ENCODE assay signal across 8 cellular contexts in genomic region chr14:45135181-45135580, GRCh38. TPM values are rescaled to one million over a fixed set of nuclear protein-coding genes. Genes with fewer than 3 reads are reported as not detected.
DNase-seq lines count a peak whose midpoint lies in the region; ATAC-seq and TF ChIP-seq lines count a peak whose summit lies in the region.

No MANE protein-coding gene starts in this region.

- H3K18ac ChIP-seq in mesendoderm (ENCODE audit: low read length), result no peak overlapping the region

- peak overlapping the region; percentile 85 for H3K56ac ChIP-seq in mesendoderm (ENCODE audit: low read length)

- H3K23ac ChIP-seq in mesendoderm (ENCODE audit: low read length), result no peak overlapping the region

- in situ Hi-C loops in mammary epithelial cell (cut with MboI; ENCODE audit: low sequenced_read_pairs in 2 of 2), result loop anchor here in 1 of 2 donors (25.0 kb wide), 1 partner anchor 127 kb away; the partner anchor contains the start of gene MIS18BP1
- in situ Hi-C loops in GM13976 (cut with MboI; ENCODE audit: low sequenced_read_pairs, unreplicated experiment), result no loop called here

- no peak overlapping the region for H3K4ac ChIP-seq in mesendoderm (ENCODE audit: low read depth, low read length)

- ATAC-seq in HG03342 (IDR thresholded peaks at IDR 0.05; ENCODE audit: unreplicated experiment), result no peak

- intact Hi-C loops in mammary epithelial cell (cut with micrococcal nuclease), result loop anchor here (2.0 kb wide), 3 partner anchors 42 to 222 kb away; no protein-coding TSS in a partner anchor

- DNase-seq in CD8-positive, alpha-beta memory T cell, result no peak
- DNase-seq in LNCaP clone FGC (ENCODE audit: low read depth), result no peak
- no peak for DNase-seq in mammary epithelial cell
- DNase-seq in mesendoderm, result peak; percentile 25
- DNase-seq in NCI-H1092 (lab: John Stamatoyannopoulos, UW), result no peak
- no peak for DNase-seq in GM13976 (ENCODE audit: low spot score)
- DNase-seq in iPS-NIHi7 (ENCODE audit: extremely low spot score), result no peak

- peak overlapping the region; percentile 93 to 98 (median 96) for H3K27ac Mint-ChIP-seq in CD8-positive, alpha-beta memory T cell

- H3K36me3 Mint-ChIP-seq in CD8-positive, alpha-beta memory T cell, result peaks cover 0 to 18% (median 0%) of the 10 kb centered on the region in 3 donors

- no peaks in the 10 kb centered on the region for H3K27me3 Mint-ChIP-seq in CD8-positive, alpha-beta memory T cell

- peak overlapping the region; percentile 92 to 99 (median 96) for H3K4me3 Mint-ChIP-seq in CD8-positive, alpha-beta memory T cell

- no peak overlapping the region for H2BK120ac ChIP-seq in mesendoderm (ENCODE audit: low read depth, low read length)

- H2BK5ac ChIP-seq in mesendoderm (ENCODE audit: low read length), result no peak overlapping the region

- H3K4me1 Mint-ChIP-seq in CD8-positive, alpha-beta memory T cell, result peaks cover 39 to 69% (median 67%) of the 10 kb centered on the region in 3 donors

- peaks cover 5% of the 10 kb centered on the region for H3K79me1 ChIP-seq in mesendoderm (ENCODE audit: low read length)

- no peak overlapping the region for H4K8ac ChIP-seq in mesendoderm (ENCODE audit: low read depth, low read length)

- no peak overlapping the region for H4K5ac ChIP-seq in mesendoderm (ENCODE audit: low read length)

- peak overlapping the region; percentile 93 for H3K4me2 ChIP-seq in mammary epithelial cell (ENCODE audit: insufficient read depth, low read depth, low read length)
- peak overlapping the region; percentile 89 for H3K4me2 ChIP-seq in mesendoderm (ENCODE audit: low read length)

- WGBS in mammary epithelial cell (ENCODE audit: low coverage, missing lambda C conversion rate), result 0% methylated on average over 7 of the region's 7 CpGs
- WGBS in mesendoderm (ENCODE audit: extremely low coverage, insufficient coverage, low lambda C conversion rate), result no CpG with 5 or more reads among the region's 7 CpGs

- no peaks in the 10 kb centered on the region for H3K9me3 ChIP-seq in CD8-positive, alpha-beta memory T cell (ENCODE audit: low read length)
- no peaks in the 10 kb centered on the region for H3K9me3 ChIP-seq in mammary epithelial cell (replicated peaks; ENCODE audit: insufficient read depth, low read length)

- no peaks in the 10 kb centered on the region for H3K9me3 Mint-ChIP-seq in CD8-positive, alpha-beta memory T cell

- H2BK15ac ChIP-seq in mesendoderm (replicated peaks; ENCODE audit: low read depth), result peak overlapping the region; percentile 19

- H2AFZ ChIP-seq in mammary epithelial cell (ENCODE audit: low read depth, low read length), result peak overlapping the region; percentile 93

- peak overlapping the region; percentile 86 for H3K27ac ChIP-seq in CD8-positive, alpha-beta memory T cell (ENCODE audit: low read depth, low read length)
- peak overlapping the region; percentile 73 for H3K27ac ChIP-seq in mammary epithelial cell (ENCODE audit: insufficient read depth, low read depth, low read length)
- H3K27ac ChIP-seq in mesendoderm (ENCODE audit: low read depth, low read length), result no peak overlapping the region

- peak overlapping the region; percentile 98 for H3K4me3 ChIP-seq in CD8-positive, alpha-beta memory T cell (ENCODE audit: low read length)
- H3K4me3 ChIP-seq in LNCaP clone FGC (ENCODE audit: low read depth, low read length) (peak overlapping the region; percentile 63), mammary epithelial cell (replicated peaks in 1 of 3; ENCODE audit: insufficient read depth in 1 of 3, low read depth in 2 of 3, low read length in 3 of 3) (peak overlapping the region; percentile 53 to 95 (median 64)), mesendoderm (ENCODE audit: low read length) (peak overlapping the region; percentile 22)

- CTCF ChIA-PET in CD8-positive, alpha-beta memory T cell (lab: Charles Lee), result interaction anchor here (1.2 to 2.9 kb wide), 3 partner anchors 118 to 174 kb away, joined by 3 to 15 read pairs (median 6); partner anchors contain the start of genes KLHL28, MIS18BP1 and TOGARAM1
- CTCF ChIA-PET in mammary epithelial cell (lab: Charles Lee; ENCODE audit: low non-redundant PET), result no interaction called here

- no peaks in the 10 kb centered on the region for H4K20me1 ChIP-seq in mammary epithelial cell (ENCODE audit: insufficient read depth, low read length)

- no peaks in the 10 kb centered on the region for H3K36me3 ChIP-seq in CD8-positive, alpha-beta memory T cell (ENCODE audit: insufficient read depth, low read length)
- H3K36me3 ChIP-seq in mammary epithelial cell (ENCODE audit: insufficient read depth, low read length) (no peaks in the 10 kb centered on the region), mesendoderm (ENCODE audit: control insufficient read depth, insufficient read depth, low read length) (no peaks in the 10 kb centered on the region)

- H3K79me2 ChIP-seq in mammary epithelial cell (ENCODE audit: insufficient read depth, low read length) (peaks cover 80% of the 10 kb centered on the region), mesendoderm (ENCODE audit: control insufficient read depth, insufficient read depth, low read length) (peaks cover 41% of the 10 kb centered on the region)

- no TSS peak for BruUV-seq in mammary epithelial cell (replicated peaks; lab: Mats Ljungman, UMichigan)

- TF ChIP-seq CTCF in LNCaP clone FGC (IDR thresholded peaks at IDR 0.05; ENCODE audit: control insufficient read depth, extremely low read depth, insufficient read depth) (no peak), mammary epithelial cell (conservative IDR thresholded peaks at IDR 0.05 in 1 of 2, IDR thresholded peaks at IDR 0.05 in 1 of 2; ENCODE audit: extremely low read depth in 1 of 2, insufficient read depth in 1 of 2, low read depth in 1 of 2, low read length in 2 of 2) (no peak), GM13976 (IDR thresholded peaks at IDR 0.05; ENCODE audit: borderline replicate concordance, control extremely low read depth, extremely low read depth, insufficient read depth, missing control alignments) (no peak)

- dilution Hi-C loops in mammary epithelial cell (cut with HindIII; ENCODE audit: low sequenced_read_pairs), result no loop called here

- POLR2A ChIA-PET in CD8-positive, alpha-beta memory T cell (lab: Charles Lee), result interaction anchor here (0.6 to 4.0 kb wide), 6 partner anchors 22 to 240 kb away, joined by 3 to 25 read pairs (median 4); partner anchors contain the start of genes KLHL28, PRPF39 and TOGARAM1

- H3K4me1 ChIP-seq in CD8-positive, alpha-beta memory T cell (ENCODE audit: insufficient read depth, low read length), result peaks cover 31% of the 10 kb centered on the region
- H3K4me1 ChIP-seq in mammary epithelial cell (ENCODE audit: insufficient read depth, low read length) (peaks cover 13% of the 10 kb centered on the region), mesendoderm (ENCODE audit: control insufficient read depth, low read depth, low read length) (peaks cover 2% of the 10 kb centered on the region)

- no peak overlapping the region for H2AK5ac ChIP-seq in mesendoderm (ENCODE audit: low read length)

- no peaks in the 10 kb centered on the region for H3K27me3 ChIP-seq in CD8-positive, alpha-beta memory T cell (ENCODE audit: insufficient read depth, low read length, poor library complexity, severe bottlenecking)
- H3K27me3 ChIP-seq in mammary epithelial cell (ENCODE audit: insufficient read depth, low read length) (no peaks in the 10 kb centered on the region), mesendoderm (ENCODE audit: insufficient read depth, low read length, poor library complexity) (no peaks in the 10 kb centered on the region)

- H3K9ac ChIP-seq in mammary epithelial cell (ENCODE audit: insufficient read depth, low read length), result peak overlapping the region; percentile 80
- H3K9ac ChIP-seq in mesendoderm (ENCODE audit: low read length), result peak overlapping the region; percentile 81

RNA-seq across cellular contexts. Expression of gene FANCM, which starts 0.5 kb away (rescaled TPM):
- total RNA-seq in CD8-positive, alpha-beta memory T cell, result 10 to 100 TPM; 11.8 to 12.6 TPM
- polyA plus RNA-seq in CD8-positive, alpha-beta memory T cell, result 4.6 TPM
- 1 to 10 TPM; 8.3 to 9.0 TPM for total RNA-seq in mammary epithelial cell
- 3.6 TPM for polyA plus RNA-seq in mammary epithelial cell
- 5.9 TPM for polyA minus RNA-seq in mammary epithelial cell
- polyA plus RNA-seq in mesendoderm (2013, experiment 1 of 2), result 3.1 TPM
- polyA plus RNA-seq in mesendoderm (2013, experiment 2 of 2), result 3.3 TPM

RNA-seq across cellular contexts. Expression of gene FKBP3, which starts 0.9 kb away (rescaled TPM):
- 10 to 100 TPM; 66.4 to 69.0 TPM for total RNA-seq in CD8-positive, alpha-beta memory T cell
- polyA plus RNA-seq in CD8-positive, alpha-beta memory T cell, result 67.9 TPM
- 10 to 100 TPM; 21.0 to 62.8 TPM for total RNA-seq in mammary epithelial cell
- polyA plus RNA-seq in mammary epithelial cell, result 40.1 TPM
- not detected for polyA minus RNA-seq in mammary epithelial cell
- polyA plus RNA-seq in mesendoderm (2013, experiment 1 of 2), result 180 TPM
- polyA plus RNA-seq in mesendoderm (2013, experiment 2 of 2), result 176 TPM

RNA-seq across cellular contexts. Expression of gene PRPF39, which starts 51.3 kb away (rescaled TPM):
- total RNA-seq in CD8-positive, alpha-beta memory T cell, result 10 to 100 TPM; 48.6 to 49.1 TPM
- 9.0 TPM for polyA plus RNA-seq in CD8-positive, alpha-beta memory T cell
- total RNA-seq in mammary epithelial cell, result 10 to 100 TPM; 27.0 to 33.0 TPM
- 16.4 TPM for polyA plus RNA-seq in mammary epithelial cell
- polyA minus RNA-seq in mammary epithelial cell, result 4.3 TPM
- 17.7 TPM for polyA plus RNA-seq in mesendoderm (2013, experiment 1 of 2)
- 17.3 TPM for polyA plus RNA-seq in mesendoderm (2013, experiment 2 of 2)

Comparison
In these comparisons a context has a peak if more than half of its experiments do, and no peak if none do; other contexts are left out.
1. H3K4me3 ChIP-seq: peak in every context shown above with its lines; median percentile 98 in CD8-positive, alpha-beta memory T cell; 64 in mammary epithelial cell; 63 in LNCaP clone FGC; 22 in mesendoderm.